In genomic region chr2:66433945-66434678, GRCh38 we compare ENCODE assay signal across 8 cellular contexts. TPM values are rescaled to one million over a fixed set of nuclear protein-coding genes. Genes with fewer than 3 reads are reported as not detected.
DNase-seq lines count a peak whose midpoint lies in the region; ATAC-seq and TF ChIP-seq lines count a peak whose summit lies in the region.

No MANE protein-coding gene starts in this region.

- intact Hi-C loops in activated CD8-positive, alpha-beta T cell treated with anti-CD3 and anti-CD28 coated beads for 36 hours (cut with micrococcal nuclease) = loop anchor here (2.0 to 10.0 kb wide), 2 partner anchors 147 to 1601 kb away; no protein-coding TSS in a partner anchor

- CTCF ChIA-PET in activated CD8-positive, alpha-beta T cell treated with anti-CD3 and anti-CD28 coated beads for 36 hours (lab: Charles Lee) = interaction anchor here (0.7 kb wide), 1 partner anchor 146 kb away, joined by 3 read pairs; no protein-coding TSS in a partner anchor

- DNase-seq in CD1c-positive myeloid dendritic cell (ENCODE audit: extremely low spot score) = peak; percentile 17
- DNase-seq in NCI-H1105 (lab: John Stamatoyannopoulos, UW) = peak; percentile 63
- no peak for DNase-seq in activated CD8-positive, alpha-beta T cell treated with anti-CD3 and anti-CD28 coated beads for 36 hours
- peak; percentile 54 for DNase-seq in glomerular visceral epithelial cell (ENCODE audit: extremely low spot score)
- DNase-seq in GOT3 (lab: John Stamatoyannopoulos, UW) = no peak
- DNase-seq in effector CD8-positive, alpha-beta T cell (lab: John Stamatoyannopoulos, UW) = no peak

- H3K27me3 Mint-ChIP-seq in activated CD8-positive, alpha-beta T cell treated with anti-CD3 and anti-CD28 coated beads for 36 hours = peaks cover 71% of the 10 kb centered on the region

- no peaks in the 10 kb centered on the region for H3K9me3 ChIP-seq in neuron (ENCODE audit: low read length)

- H3K4me1 ChIP-seq in neuron (ENCODE audit: insufficient read depth, low read length) = peaks cover 29% of the 10 kb centered on the region

- H3K27ac Mint-ChIP-seq in activated CD8-positive, alpha-beta T cell treated with anti-CD3 and anti-CD28 coated beads for 36 hours = no peak overlapping the region

- ATAC-seq in GM19455 (IDR thresholded peaks at IDR 0.05; ENCODE audit: unreplicated experiment) = peak; percentile 59
- no peak for ATAC-seq in activated CD8-positive, alpha-beta T cell treated with anti-CD3 and anti-CD28 coated beads for 36 hours

- peak overlapping the region; percentile 31 for H2AFZ ChIP-seq in neuron (ENCODE audit: low read depth, low read length)

- POLR2A ChIA-PET in activated CD8-positive, alpha-beta T cell treated with anti-CD3 and anti-CD28 coated beads for 36 hours (lab: Charles Lee) = no interaction called here

- peaks cover 21% of the 10 kb centered on the region for H3K4me1 Mint-ChIP-seq in activated CD8-positive, alpha-beta T cell treated with anti-CD3 and anti-CD28 coated beads for 36 hours (ENCODE audit: low read depth)

- no peaks in the 10 kb centered on the region for H3K27me3 ChIP-seq in neuron (ENCODE audit: insufficient read depth, low read length)

- no peaks in the 10 kb centered on the region for H3K9me3 Mint-ChIP-seq in activated CD8-positive, alpha-beta T cell treated with anti-CD3 and anti-CD28 coated beads for 36 hours

- no peak for TF ChIP-seq CTCF in activated CD8-positive, alpha-beta T cell treated with anti-CD3 and anti-CD28 coated beads for 36 hours (IDR thresholded peaks at IDR 0.05)

- H3K4me3 ChIP-seq in neuron (ENCODE audit: low read length) = peak overlapping the region; percentile 78

- peak overlapping the region; percentile 59 for H3K4me3 Mint-ChIP-seq in activated CD8-positive, alpha-beta T cell treated with anti-CD3 and anti-CD28 coated beads for 36 hours

- no peaks in the 10 kb centered on the region for H3K36me3 Mint-ChIP-seq in activated CD8-positive, alpha-beta T cell treated with anti-CD3 and anti-CD28 coated beads for 36 hours (ENCODE audit: low read depth)

- peaks cover 2% of the 10 kb centered on the region for H3K36me3 ChIP-seq in neuron (ENCODE audit: insufficient read depth, low read length)

RNA-seq across cellular contexts. Expression of gene MEIS1, which starts 0.8 kb away (rescaled TPM):
- not detected for total RNA-seq in activated CD8-positive, alpha-beta T cell treated with anti-CD3 and anti-CD28 coated beads for 36 hours

Comparison
In these comparisons a context has a peak if more than half of its experiments do, and no peak if none do; other contexts are left out.
1. DNase-seq: peak in CD1c-positive myeloid dendritic cell (single experiment), NCI-H1105 (single experiment) and glomerular visceral epithelial cell (single experiment); none in activated CD8-positive, alpha-beta T cell treated with anti-CD3 and anti-CD28 coated beads for 36 hours (single experiment), GOT3 (single experiment) and effector CD8-positive, alpha-beta T cell (single experiment).